14 cellular contexts compared by ENCODE assay signal in the genomic region with DNA sequence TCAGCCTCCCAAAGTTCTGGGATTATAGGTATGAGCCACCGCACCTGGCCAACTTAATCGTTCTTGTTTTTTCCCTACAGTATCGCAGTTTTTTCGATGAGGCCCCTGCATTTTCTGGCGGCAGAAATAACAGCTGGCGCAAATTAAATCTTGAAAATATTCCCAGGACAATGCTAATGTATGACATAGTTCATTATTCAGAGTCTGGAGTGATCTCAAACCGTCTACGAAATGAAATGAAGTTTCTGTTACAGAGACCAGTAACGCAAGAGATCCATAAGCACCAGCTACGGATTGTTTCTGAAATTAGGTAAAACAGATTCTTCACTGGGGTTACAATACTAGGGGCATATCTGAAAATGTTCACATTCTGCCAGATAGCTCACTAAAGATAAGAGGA.
"Had no signal": no experiment of that assay in that cellular context is flagged by ENCODE, and none has a peak within 500 bp of the region (broad histone marks: within the 10 kb centered on the region; RNA-seq: fewer than 3 reads in every experiment).

No MANE protein-coding gene starts in this region.

- ATAC-seq: activated CD4-positive, CD25-positive, alpha-beta regulatory T cell treated with anti-CD3 and anti-CD28 coated beads, Interleukin-2, amount 50 U/mL, for 24 hours; activated CD8-positive, alpha-beta T cell treated with anti-CD3 and anti-CD28 coated beads for 36 hours; PC-3 had no signal

- DNase-seq: activated CD4-positive, alpha-beta T cell treated with anti-CD3 and anti-CD28 coated beads for 4 hours; activated CD8-positive, alpha-beta memory T cell treated with anti-CD3 and anti-CD28 coated beads, Interleukin-2, amount 50 U/mL, for 48 hours; activated CD8-positive, alpha-beta T cell treated with anti-CD3 and anti-CD28 coated beads for 36 hours; activated T-cell treated with anti-CD3 and anti-CD28 coated beads, Interleukin-2, amount 50 U/mL, for 1 hour; amniotic stem cell; Kasumi-1; NCI-H1105 treated with DMSO at 0.1 percent for 48 hours; NCI-H1436 treated with DMSO at 0.1 percent for 48 hours; NCI-H187; NCI-H2081 treated with DMSO at 0.1 percent for 48 hours; NCI-H446; PC-3; SHP77 had no signal
